ENCODE assay signal across 9 cellular contexts in genomic region chr6:2760882-2761842, GRCh38. TPM values are rescaled to one million over a fixed set of nuclear protein-coding genes. Genes with fewer than 3 reads are reported as not detected.
DNase-seq lines count a peak whose midpoint lies in the region; ATAC-seq and TF ChIP-seq lines count a peak whose summit lies in the region.
"Had no signal": no experiment of that assay in that cellular context is flagged by ENCODE, and none has a peak within 500 bp of the region (broad histone marks: within the 10 kb centered on the region; RNA-seq: fewer than 3 reads in every experiment).

No MANE protein-coding gene starts in this region.

- H3K36me3 ChIP-seq in left lung = no peaks in the 10 kb centered on the region

- H3K27ac Mint-ChIP-seq in activated naive CD4-positive, alpha-beta T cell treated with anti-CD3 and anti-CD28 coated beads, Interleukin-2, amount 50 U/mL, for 72 hours = peak overlapping the region; percentile 23 to 75

- H3K4me1 ChIP-seq in left lung = peaks cover 0 to 8% of the 10 kb centered on the region in 2 donors

- H3K36me3 Mint-ChIP-seq in activated naive CD4-positive, alpha-beta T cell treated with anti-CD3 and anti-CD28 coated beads, Interleukin-2, amount 50 U/mL, for 72 hours = no peaks in the 10 kb centered on the region

- DNase-seq in CD1c-positive myeloid dendritic cell (ENCODE audit: extremely low spot score) (peak; percentile 51), HL-60 (ENCODE audit: low read depth in 1 of 2, low spot score in 1 of 2) (no peak), left lung (no peak), amniotic stem cell (lab: John Stamatoyannopoulos, UW) (no peak), middle frontal gyrus (ENCODE audit: extremely low spot score, low spot score) (no peak), NCI-H1417 (lab: John Stamatoyannopoulos, UW) (no peak)
- DNase-seq in activated naive CD4-positive, alpha-beta T cell treated with anti-CD3 and anti-CD28 coated beads, Interleukin-2, amount 50 U/mL, for 72 hours (ENCODE audit: low spot score in 2 of 2) = peak in 1 of 2 donors; percentile 43
- DNase-seq in stimulated activated naive CD4-positive, alpha-beta T cell treated with Interleukin-2 at 50 U/mL for 16 hours (lab: John Stamatoyannopoulos, UW) = no peak
- DNase-seq: activated CD4-positive, alpha-beta T cell treated with anti-CD3 and anti-CD28 coated beads, Interleukin-2, amount 50 U/mL, for 48 hours had no signal

- TF ChIP-seq CTCF in HL-60 (IDR thresholded peaks at IDR 0.05; ENCODE audit: insufficient read depth, low read length) (peak; percentile 30), left lung (IDR thresholded peaks at IDR 0.05) (peak; percentile 43 to 45)

- H3K9me3 Mint-ChIP-seq in activated naive CD4-positive, alpha-beta T cell treated with anti-CD3 and anti-CD28 coated beads, Interleukin-2, amount 50 U/mL, for 72 hours = no peaks in the 10 kb centered on the region

- ATAC-seq in activated naive CD4-positive, alpha-beta T cell treated with anti-CD3 and anti-CD28 coated beads, Interleukin-2, amount 50 U/mL, for 72 hours = peak; percentile 24 to 47
- ATAC-seq in left lung = no peak

- no peaks in the 10 kb centered on the region for H3K27me3 ChIP-seq in HL-60 (ENCODE audit: insufficient read depth, poor library complexity, severe bottlenecking)
- H3K27me3 ChIP-seq in left lung = no peaks in the 10 kb centered on the region

- no peaks in the 10 kb centered on the region for H3K9me3 ChIP-seq in left lung

- H3K4me3 ChIP-seq in HL-60 (replicated peaks; ENCODE audit: insufficient read depth, low read length) = no peak overlapping the region
- H3K4me3 ChIP-seq in left lung = no peak overlapping the region

- intact Hi-C loops in left lung (cut with DNase I) = no loop called here

- H3K27ac ChIP-seq in HL-60 (replicated peaks) = no peak overlapping the region
- no peak overlapping the region for H3K27ac ChIP-seq in left lung

RNA-seq across cellular contexts. Expression of gene WRNIP1, which starts 4.0 kb away (rescaled TPM):
- 10 to 100 TPM; 25.7 to 43.5 TPM for total RNA-seq in activated naive CD4-positive, alpha-beta T cell treated with anti-CD3 and anti-CD28 coated beads, Interleukin-2, amount 50 U/mL, for 72 hours
- 10 to 100 TPM; 34.9 to 37.4 TPM for total RNA-seq in left lung

RNA-seq across cellular contexts. Expression of gene MYLK4, which starts 10.4 kb away (rescaled TPM):
- total RNA-seq in activated naive CD4-positive, alpha-beta T cell treated with anti-CD3 and anti-CD28 coated beads, Interleukin-2, amount 50 U/mL, for 72 hours = under 1 TPM in 1 of 2 donors, not detected in 1; 0.33 TPM
- total RNA-seq in left lung = 1 to 10 TPM in 1 of 2 donors, under 1 TPM in 1; 0.52 to 1.2 TPM
